Comparison of ENCODE assay signal across 14 cellular contexts in the genomic region with DNA sequence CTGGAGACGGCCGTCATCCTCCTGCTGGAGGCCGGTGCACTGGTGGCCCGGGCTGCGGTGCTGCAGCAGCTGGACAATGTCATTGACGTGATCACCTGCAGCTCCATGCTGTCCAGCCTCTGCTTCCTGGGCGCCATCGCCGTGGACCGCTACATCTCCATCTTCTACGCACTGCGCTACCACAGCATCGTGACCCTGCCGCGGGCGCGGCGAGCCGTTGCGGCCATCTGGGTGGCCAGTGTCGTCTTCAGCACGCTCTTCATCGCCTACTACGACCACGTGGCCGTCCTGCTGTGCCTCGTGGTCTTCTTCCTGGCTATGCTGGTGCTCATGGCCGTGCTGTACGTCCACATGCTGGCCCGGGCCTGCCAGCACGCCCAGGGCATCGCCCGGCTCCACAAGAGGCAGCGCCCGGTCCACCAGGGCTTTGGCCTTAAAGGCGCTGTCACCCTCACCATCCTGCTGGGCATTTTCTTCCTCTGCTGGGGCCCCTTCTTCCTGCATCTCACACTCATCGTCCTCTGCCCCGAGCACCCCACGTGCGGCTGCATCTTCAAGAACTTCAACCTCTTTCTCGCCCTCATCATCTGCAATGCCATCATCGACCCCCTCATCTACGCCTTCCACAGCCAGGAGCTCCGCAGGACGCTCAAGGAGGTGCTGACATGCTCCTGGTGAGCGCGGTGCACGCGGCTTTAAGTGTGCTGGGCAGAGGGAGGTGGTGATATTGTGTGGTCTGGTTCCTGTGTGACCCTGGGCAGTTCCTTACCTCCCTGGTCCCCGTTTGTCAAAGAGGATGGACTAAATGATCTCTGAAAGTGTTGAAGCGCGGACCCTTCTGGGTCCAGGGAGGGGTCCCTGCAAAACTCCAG. TPM values are rescaled to one million over a fixed set of nuclear protein-coding genes. Genes with fewer than 3 reads are reported as not detected.
A peak's percentile ranks its signal among the peaks of the same experiment; 100 is the strongest.
DNase-seq lines count a peak whose midpoint lies in the region; ATAC-seq and TF ChIP-seq lines count a peak whose summit lies in the region.
"Had no signal": no experiment of that assay in that cellular context is flagged by ENCODE, and none has a peak within 500 bp of the region (broad histone marks: within the 10 kb centered on the region; RNA-seq: fewer than 3 reads in every experiment).

No MANE protein-coding gene starts in this region.

- H2AFZ ChIP-seq in SK-N-SH (ENCODE audit: low read depth) = no peak overlapping the region
- H2AFZ ChIP-seq in PC-3 (ENCODE audit: low read length) = no peak overlapping the region

- no TSS peak for BruUV-seq in PC-3 (replicated peaks; lab: Mats Ljungman, UMichigan)

- peaks cover 27% of the 10 kb centered on the region for H3F3A ChIP-seq in SK-N-SH (replicated peaks; ENCODE audit: insufficient read depth)
- no peaks in the 10 kb centered on the region for H3F3A ChIP-seq in PC-3 (ENCODE audit: low read length, unreplicated experiment)

- H4K20me1 ChIP-seq in SK-N-SH (ENCODE audit: insufficient read depth) (peaks cover 14% of the 10 kb centered on the region), PC-3 (ENCODE audit: low read length) (peaks cover 11% of the 10 kb centered on the region; the same call in 1 of the 2 replicates)

- intact Hi-C loops in PC-3 (cut with micrococcal nuclease) = no loop called here

- H3K9me3 ChIP-seq in SK-N-SH (no peaks in the 10 kb centered on the region), PC-3 (ENCODE audit: low read length) (no peaks in the 10 kb centered on the region)
- H3K9me3 ChIP-seq: adrenal gland had no signal

- H3K27ac Mint-ChIP-seq in IgD-negative memory B cell (peak overlapping the region in 1 of 3 donors; percentile 45), neural crest cell (ENCODE audit: unreplicated experiment) (peak overlapping the region; percentile 87)
- H3K27ac Mint-ChIP-seq in effector memory CD8-positive, alpha-beta T cell = peak overlapping the region in 1 of 2 donors; percentile 19

- H3K79me2 ChIP-seq in SK-N-SH (ENCODE audit: insufficient read depth) (peaks cover 19% of the 10 kb centered on the region), PC-3 (ENCODE audit: low read length) (0 out of 2 replicates have a peak, but pooled peaks cover 7% of the 10 kb centered on the region)

- DNase-seq in SK-N-SH = no peak
- no peak for DNase-seq in effector memory CD8-positive, alpha-beta T cell
- DNase-seq in neural crest cell (ENCODE audit: low read depth, low spot score) = no peak
- no peak for DNase-seq in T-helper 9 cell
- DNase-seq in COR-L47 (lab: John Stamatoyannopoulos, UW) = no peak
- no peak for DNase-seq in PC-3
- DNase-seq: 8988T, NCI-H1436 treated with DMSO at 0.1 percent for 48 hours, NCI-H345 had no signal

- no peak overlapping the region for H3K9ac ChIP-seq in SK-N-SH
- H3K9ac ChIP-seq in PC-3 (ENCODE audit: low read length) = no peak overlapping the region
- H3K9ac ChIP-seq: KMS-11 had no signal

- H3K9me3 Mint-ChIP-seq in IgD-negative memory B cell (no peaks in the 10 kb centered on the region), neural crest cell (no peaks in the 10 kb centered on the region)
- H3K9me3 Mint-ChIP-seq in effector memory CD8-positive, alpha-beta T cell = no peaks in the 10 kb centered on the region

- H3K27me3 Mint-ChIP-seq in IgD-negative memory B cell (peaks cover 34% of the 10 kb centered on the region), neural crest cell (ENCODE audit: low read depth) (peaks cover 6% of the 10 kb centered on the region)
- peaks cover 20 to 54% of the 10 kb centered on the region in 2 donors for H3K27me3 Mint-ChIP-seq in effector memory CD8-positive, alpha-beta T cell

- 94% methylated on average over 48 of the region's 52 CpGs for WGBS in SK-N-SH (ENCODE audit: low lambda C conversion rate)

- TF ChIP-seq EP300 in SK-N-SH (IDR thresholded peaks at IDR 0.05; ENCODE audit: borderline replicate concordance in 1 of 2, low read depth in 1 of 2, low read length in 1 of 2) = no peak

- POLR2A ChIA-PET in SK-N-SH (lab: Yijun Ruan, JAX) (no interaction called here), PC-3 (lab: Charles Lee; ENCODE audit: unreplicated experiment) (no interaction called here)

- no peak for TF ChIP-seq CTCF in SK-N-SH (IDR thresholded peaks at IDR 0.05)
- no peak for TF ChIP-seq CTCF in neural crest cell (conservative IDR thresholded peaks at IDR 0.05)
- TF ChIP-seq CTCF in PC-3 (conservative IDR thresholded peaks at IDR 0.05; ENCODE audit: low read depth, low read length) = no peak

- peaks cover 0 to 16% (median 9%) of the 10 kb centered on the region in 3 donors for H3K4me1 Mint-ChIP-seq in IgD-negative memory B cell
- H3K4me1 Mint-ChIP-seq in effector memory CD8-positive, alpha-beta T cell (ENCODE audit: low read depth in 2 of 2) = peaks cover 23 to 33% of the 10 kb centered on the region in 2 donors
- peaks cover 47% of the 10 kb centered on the region for H3K4me1 Mint-ChIP-seq in neural crest cell

- CTCF ChIA-PET in SK-N-SH (lab: Yijun Ruan, JAX) (interaction anchor here (1.3 to 2.0 kb wide), 3 partner anchors 9 to 30 kb away, joined by 3 to 16 read pairs (median 5); no protein-coding TSS in a partner anchor), PC-3 (lab: Charles Lee) (no interaction called here)

- H3K4me2 ChIP-seq in SK-N-SH = peak overlapping the region; percentile 93; the same call in 1 of the 2 replicates
- H3K4me2 ChIP-seq in PC-3 (ENCODE audit: low read length) = no peak overlapping the region

- H3K4me1 ChIP-seq in SK-N-SH (ENCODE audit: control insufficient read depth in 1 of 2, insufficient read depth in 2 of 2, low read depth in 1 of 2, low read length in 1 of 2) (peaks cover 12 to 44% of the 10 kb centered on the region in 2 experiments; a peak in 3 of 4 replicates), PC-3 (ENCODE audit: insufficient read depth, low read length) (peaks cover 30% of the 10 kb centered on the region)

- H3K4me3 ChIP-seq in SK-N-SH (ENCODE audit: low read depth in 2 of 2, low read length in 1 of 2) (no peak overlapping the region), PC-3 (ENCODE audit: low read length) (no peak overlapping the region)

- H3K36me3 Mint-ChIP-seq in IgD-negative memory B cell (peaks cover 2% of the 10 kb centered on the region), neural crest cell (ENCODE audit: low read depth) (no peaks in the 10 kb centered on the region)
- H3K36me3 Mint-ChIP-seq in effector memory CD8-positive, alpha-beta T cell (ENCODE audit: insufficient read depth) = peaks cover 20% of the 10 kb centered on the region

- TF ChIP-seq RAD21 in SK-N-SH (IDR thresholded peaks at IDR 0.05; ENCODE audit: low read length) = no peak

- H3K27me3 ChIP-seq in SK-N-SH (ENCODE audit: insufficient read depth) (no peaks in the 10 kb centered on the region), PC-3 (ENCODE audit: low read length) (no peaks in the 10 kb centered on the region)
- H3K27me3 ChIP-seq: adrenal gland had no signal

- H3K27ac ChIP-seq in SK-N-SH (ENCODE audit: low read depth in 2 of 2, low read length in 1 of 2) (peak overlapping the region; percentile 97 to 100; a peak in 2 of 4 replicates), PC-3 (ENCODE audit: low read length) (no peak overlapping the region)
- H3K27ac ChIP-seq: KMS-11 had no signal

- H3K4me3 Mint-ChIP-seq in IgD-negative memory B cell (peak overlapping the region; percentile 19 to 84 (median 30)), neural crest cell (peak overlapping the region; percentile 83)
- H3K4me3 Mint-ChIP-seq in effector memory CD8-positive, alpha-beta T cell = peak overlapping the region; percentile 19 to 30

- no peaks in the 10 kb centered on the region for H3K9me2 ChIP-seq in SK-N-SH
- H3K9me2 ChIP-seq in PC-3 (replicated peaks; ENCODE audit: low read length) = no peaks in the 10 kb centered on the region

- H3K36me3 ChIP-seq in SK-N-SH (replicated peaks in 1 of 2; ENCODE audit: control insufficient read depth in 1 of 2, insufficient read depth in 2 of 2, low read length in 1 of 2) = no peaks in the 10 kb centered on the region
- H3K36me3 ChIP-seq in PC-3 (ENCODE audit: low read depth, low read length) = no peaks in the 10 kb centered on the region
- H3K36me3 ChIP-seq: adrenal gland had no signal

- ATAC-seq in SK-N-SH treated with all-trans-retinoic acid at 6 μM for 48 hours (no peak), PC-3 (no peak)
- ATAC-seq in effector memory CD8-positive, alpha-beta T cell (replicated peaks) = no peak
- ATAC-seq: activated CD4-positive, CD25-positive, alpha-beta regulatory T cell treated with anti-CD3 and anti-CD28 coated beads, Interleukin-2, amount 50 U/mL, for 24 hours had no signal

TF ChIP-seq in SK-N-SH, 30 proteins besides CTCF, POLR2A, EP300 and RAD21:
- TF ChIP-seq GATA2 (CRISPR knock-in tag; IDR thresholded peaks at IDR 0.05) (no peak), ELF1 (IDR thresholded peaks at IDR 0.05) (no peak), GABPA (IDR thresholded peaks at IDR 0.05; ENCODE audit: low read depth) (no peak), POLR2AphosphoS5 (IDR thresholded peaks at IDR 0.05; ENCODE audit: low read depth, low read length) (no peak)

TF ChIP-seq in SK-N-SH treated with all-trans-retinoic acid at 6 μM for 48 hours, 23 proteins besides CTCF, POLR2A, EP300 and RAD21 (continues in another document):
- no peak for TF ChIP-seq TCF4 (CRISPR knock-in tag; IDR thresholded peaks at IDR 0.05; ENCODE audit: borderline replicate concordance)
- no peak for TF ChIP-seq ZNF8 (CRISPR knock-in tag; IDR thresholded peaks at IDR 0.05)

RNA-seq across cellular contexts. Expression of gene MC1R, which starts 1.1 kb away (rescaled TPM):
- polyA plus RNA-seq in SK-N-SH (2012; rRNA removed) (11.1 and 12.7 TPM in 2 replicates), IgD-negative memory B cell (0.93 TPM)
- 2.7 and 4.6 TPM in 2 replicates for polyA plus RNA-seq in SK-N-SH (2012; cell fraction: cytosol; rRNA removed)
- polyA plus RNA-seq in SK-N-SH (2012; cell fraction: nucleus; rRNA removed) = 35.2 and 44.1 TPM in 2 replicates
- total RNA-seq in neural crest cell (7.7 and 8.3 TPM in 2 replicates), PC-3 (2014; rRNA removed) (4.2 and 6.1 TPM in 2 replicates)

RNA-seq across cellular contexts. Expression of gene TUBB3, which starts 3.4 kb away (rescaled TPM):
- 375 and 428 TPM in 2 replicates for polyA plus RNA-seq in SK-N-SH (2012; rRNA removed)
- 199 and 310 TPM in 2 replicates for polyA plus RNA-seq in SK-N-SH (2012; cell fraction: cytosol; rRNA removed)
- polyA plus RNA-seq in SK-N-SH (2012; cell fraction: nucleus; rRNA removed) = 384 TPM in 2 replicates
- polyA plus RNA-seq in IgD-negative memory B cell = 1.1 TPM
- total RNA-seq in neural crest cell = 518 and 541 TPM in 2 replicates
- total RNA-seq in PC-3 (2014; rRNA removed) = 159 and 199 TPM in 2 replicates

RNA-seq across cellular contexts. Expression of gene DEF8, which starts 28.8 kb away (rescaled TPM):
- polyA plus RNA-seq in SK-N-SH (2012; rRNA removed) = 112 and 119 TPM in 2 replicates
- 64.2 and 86.4 TPM in 2 replicates for polyA plus RNA-seq in SK-N-SH (2012; cell fraction: cytosol; rRNA removed)
- polyA plus RNA-seq in SK-N-SH (2012; cell fraction: nucleus; rRNA removed) = 254 and 369 TPM in 2 replicates
- polyA plus RNA-seq in IgD-negative memory B cell = 67.5 TPM
- total RNA-seq in neural crest cell = 67.6 and 70.1 TPM in 2 replicates
- 128 and 139 TPM in 2 replicates for total RNA-seq in PC-3 (2014; rRNA removed)

RNA-seq across cellular contexts. Expression of gene TCF25, which starts 46.4 kb away (rescaled TPM):
- polyA plus RNA-seq in SK-N-SH (2012; rRNA removed) (162 and 208 TPM in 2 replicates), IgD-negative memory B cell (135 TPM)
- 85.4 and 106 TPM in 2 replicates for polyA plus RNA-seq in SK-N-SH (2012; cell fraction: cytosol; rRNA removed)
- polyA plus RNA-seq in SK-N-SH (2012; cell fraction: nucleus; rRNA removed) = 673 and 1,102 TPM in 2 replicates
- total RNA-seq in neural crest cell (198 and 209 TPM in 2 replicates), PC-3 (2014; rRNA removed) (77.9 and 79.6 TPM in 2 replicates)

Comparison
In these comparisons a context has a peak if more than half of its experiments do, and no peak if none do; other contexts are left out.
1. H3K4me3 Mint-ChIP-seq: peak in every context shown above with its lines; median percentile 83 in neural crest cell; 30 in IgD-negative memory B cell; 24 in effector memory CD8-positive, alpha-beta T cell.